13 cellular contexts compared by ENCODE assay signal in the genomic region with DNA sequence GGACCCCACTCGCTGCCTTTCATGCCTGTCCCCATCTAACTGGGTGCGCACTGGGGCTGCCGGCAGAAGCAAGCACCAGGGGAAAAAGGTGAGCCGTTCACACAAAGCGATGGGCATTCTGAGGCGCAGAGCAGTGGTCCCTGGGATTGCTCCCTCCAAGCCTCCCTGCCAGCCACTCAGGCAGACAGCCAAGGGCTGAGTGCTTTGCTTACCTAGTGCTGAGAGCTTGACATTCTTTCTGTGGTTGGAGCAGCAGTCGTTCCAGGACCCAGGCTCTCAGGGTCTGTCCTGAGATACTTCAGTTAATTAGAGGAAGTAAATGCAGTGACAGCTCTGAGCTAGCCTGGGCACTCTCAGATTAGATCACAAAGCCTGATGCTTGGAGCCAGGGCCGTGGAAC. TPM values are rescaled to one million over a fixed set of nuclear protein-coding genes. Genes with fewer than 3 reads are reported as not detected.
DNase-seq lines count a peak whose midpoint lies in the region; ATAC-seq and TF ChIP-seq lines count a peak whose summit lies in the region.
"Had no signal": no experiment of that assay in that cellular context is flagged by ENCODE, and none has a peak within 500 bp of the region (broad histone marks: within the 10 kb centered on the region; RNA-seq: fewer than 3 reads in every experiment).

No MANE protein-coding gene starts in this region.

- no peaks in the 10 kb centered on the region for H3K79me2 ChIP-seq in osteoblast (ENCODE audit: insufficient read depth, low read length)

- H3K27ac ChIP-seq in osteoblast (ENCODE audit: low read depth, low read length): peak overlapping the region; percentile 46
- no peak overlapping the region for H3K27ac ChIP-seq in dorsolateral prefrontal cortex

- no peaks in the 10 kb centered on the region for H3K36me3 ChIP-seq in osteoblast (ENCODE audit: insufficient read depth, low read length)

- POLR2A ChIA-PET in WTC11 (lab: Charles Lee): no interaction called here

- H3K9me3 Mint-ChIP-seq in WTC11: no peaks in the 10 kb centered on the region
- H3K9me3 Mint-ChIP-seq: activated CD4-positive, alpha-beta memory T cell treated with anti-CD3 and anti-CD28 coated beads for 36 hours had no signal

- CTCF ChIA-PET in WTC11 (lab: Charles Lee): interaction anchor here (2.7 to 3.3 kb wide), 2 partner anchors 11 to 23 kb away, joined by 8 to 17 read pairs; no protein-coding TSS in a partner anchor

- H2AFZ ChIP-seq in osteoblast (ENCODE audit: low read length): no peak overlapping the region

- TF ChIP-seq CTCF in WTC11 (IDR thresholded peaks at IDR 0.05) (no peak), osteoblast (IDR thresholded peaks at IDR 0.05; ENCODE audit: extremely low read depth, low read depth, low read length) (no peak), dorsolateral prefrontal cortex (IDR thresholded peaks at IDR 0.05 in 54 of 56, conservative IDR thresholded peaks at IDR 0.05 in 2 of 56; ENCODE audit: low read depth in 1 of 56, partially characterized antibody in 56 of 56) (no peak)

- H3K27me3 Mint-ChIP-seq in WTC11 (ENCODE audit: low read depth): peaks cover 27% of the 10 kb centered on the region

- intact Hi-C loops in dorsolateral prefrontal cortex (cut with DNase I): no loop called here

- H3K4me3 Mint-ChIP-seq in WTC11: no peak overlapping the region
- H3K4me3 Mint-ChIP-seq: activated CD4-positive, alpha-beta memory T cell treated with anti-CD3 and anti-CD28 coated beads for 36 hours; CD14-positive monocyte had no signal

- no peak overlapping the region for H3K27ac Mint-ChIP-seq in WTC11
- H3K27ac Mint-ChIP-seq: activated CD4-positive, alpha-beta memory T cell treated with anti-CD3 and anti-CD28 coated beads for 36 hours; CD14-positive monocyte; progenitor cell of endocrine pancreas had no signal

- H3K4me3 ChIP-seq in osteoblast (ENCODE audit: insufficient read depth, low read length): no peak overlapping the region
- no peak overlapping the region for H3K4me3 ChIP-seq in dorsolateral prefrontal cortex

- H3K9me3 ChIP-seq in osteoblast (ENCODE audit: low read depth, low read length): no peaks in the 10 kb centered on the region

- H3K4me1 Mint-ChIP-seq in WTC11: peaks cover 13% of the 10 kb centered on the region

- no peak overlapping the region for H3K4me2 ChIP-seq in osteoblast (ENCODE audit: insufficient read depth, low read length)

- peak; percentile 9; the same call in 1 of the 2 replicates for ATAC-seq in WTC11
- ATAC-seq in GM18870 (IDR thresholded peaks at IDR 0.05; ENCODE audit: unreplicated experiment): no peak

- peaks cover 42% of the 10 kb centered on the region for H3K4me1 ChIP-seq in osteoblast (ENCODE audit: insufficient read depth, low read length)

- H3K27me3 ChIP-seq in osteoblast (ENCODE audit: insufficient read depth, low read length): peaks cover 11% of the 10 kb centered on the region
- peaks cover 0 to 12% (median 0%) of the 10 kb centered on the region in 45 donors for H3K27me3 ChIP-seq in dorsolateral prefrontal cortex

- peak; percentile 81 for DNase-seq in H4 (ENCODE audit: low spot score)
- peak; percentile 68 for DNase-seq in NCI-H2107 treated with DMSO at 0.1 percent for 48 hours (lab: John Stamatoyannopoulos, UW; ENCODE audit: unreplicated experiment)
- DNase-seq in WTC11 (ENCODE audit: low spot score): no peak
- peak; percentile 38 for DNase-seq in osteoblast (ENCODE audit: insufficient read length, low spot score, missing footprints)
- no peak for DNase-seq in dorsolateral prefrontal cortex
- DNase-seq in activated naive CD4-positive, alpha-beta T cell treated with anti-CD3 and anti-CD28 coated beads, Interleukin-2, amount 50 U/mL, for 16 hours: no peak
- DNase-seq: activated CD4-positive, alpha-beta memory T cell treated with anti-CD3 and anti-CD28 coated beads for 36 hours; activated gamma-delta T cell; erythroblast; NCI-H1048 had no signal

- no peaks in the 10 kb centered on the region for H4K20me1 ChIP-seq in osteoblast (ENCODE audit: insufficient read depth, low read length)

- H3K36me3 Mint-ChIP-seq in WTC11: no peaks in the 10 kb centered on the region
- H3K36me3 Mint-ChIP-seq: activated CD4-positive, alpha-beta memory T cell treated with anti-CD3 and anti-CD28 coated beads for 36 hours; CD14-positive monocyte had no signal

TF ChIP-seq in WTC11, 78 proteins besides CTCF, POLR2A, EP300 and RAD21 (continues in another document):
- TF ChIP-seq ZNF317 (CRISPR knock-in tag; IDR thresholded peaks at IDR 0.05; ENCODE audit: borderline replicate concordance, low read depth) (no peak), TEAD4 (CRISPR knock-in tag; IDR thresholded peaks at IDR 0.05) (no peak), ZNF425 (CRISPR knock-in tag; conservative IDR thresholded peaks at IDR 0.05) (no peak), MYBL2 (CRISPR knock-in tag; IDR thresholded peaks at IDR 0.05) (no peak), NR1H2 (CRISPR knock-in tag; IDR thresholded peaks at IDR 0.05) (no peak), NFYB (CRISPR knock-in tag; conservative IDR thresholded peaks at IDR 0.05; ENCODE audit: low read depth) (no peak), ATF6 (CRISPR knock-in tag; IDR thresholded peaks at IDR 0.05) (no peak)
- TF ChIP-seq, protein P1, sequence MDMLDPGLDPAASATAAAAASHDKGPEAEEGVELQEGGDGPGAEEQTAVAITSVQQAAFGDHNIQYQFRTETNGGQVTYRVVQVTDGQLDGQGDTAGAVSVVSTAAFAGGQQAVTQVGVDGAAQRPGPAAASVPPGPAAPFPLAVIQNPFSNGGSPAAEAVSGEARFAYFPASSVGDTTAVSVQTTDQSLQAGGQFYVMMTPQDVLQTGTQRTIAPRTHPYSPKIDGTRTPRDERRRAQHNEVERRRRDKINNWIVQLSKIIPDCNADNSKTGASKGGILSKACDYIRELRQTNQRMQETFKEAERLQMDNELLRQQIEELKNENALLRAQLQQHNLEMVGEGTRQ (CRISPR knock-in tag; IDR thresholded peaks at IDR 0.05): no peak
- TF ChIP-seq, protein P2, sequence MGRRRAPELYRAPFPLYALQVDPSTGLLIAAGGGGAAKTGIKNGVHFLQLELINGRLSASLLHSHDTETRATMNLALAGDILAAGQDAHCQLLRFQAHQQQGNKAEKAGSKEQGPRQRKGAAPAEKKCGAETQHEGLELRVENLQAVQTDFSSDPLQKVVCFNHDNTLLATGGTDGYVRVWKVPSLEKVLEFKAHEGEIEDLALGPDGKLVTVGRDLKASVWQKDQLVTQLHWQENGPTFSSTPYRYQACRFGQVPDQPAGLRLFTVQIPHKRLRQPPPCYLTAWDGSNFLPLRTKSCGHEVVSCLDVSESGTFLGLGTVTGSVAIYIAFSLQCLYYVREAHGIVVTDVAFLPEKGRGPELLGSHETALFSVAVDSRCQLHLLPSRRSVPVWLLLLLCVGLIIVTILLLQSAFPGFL (CRISPR knock-in tag; IDR thresholded peaks at IDR 0.05; ENCODE audit: borderline replicate concordance): no peak
- TF ChIP-seq, protein P3, sequence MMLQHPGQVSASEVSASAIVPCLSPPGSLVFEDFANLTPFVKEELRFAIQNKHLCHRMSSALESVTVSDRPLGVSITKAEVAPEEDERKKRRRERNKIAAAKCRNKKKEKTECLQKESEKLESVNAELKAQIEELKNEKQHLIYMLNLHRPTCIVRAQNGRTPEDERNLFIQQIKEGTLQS (CRISPR knock-in tag; conservative IDR thresholded peaks at IDR 0.05): no peak

RNA-seq across cellular contexts. Expression of gene ESYT3, which starts 5.7 kb away (rescaled TPM):
- total RNA-seq in H4 (2014; rRNA removed; shearing (Covaris generic)): 0.02 and 0.17 TPM in 2 replicates
- total RNA-seq in WTC11 (2021) (4.4 to 6.4 TPM (median 5.7 TPM) in 3 replicates), osteoblast (0.59 and 0.72 TPM in 2 replicates), dorsolateral prefrontal cortex (10 to 100 TPM in 119 of 120 experiments, 1 to 10 TPM in 1; 9.6 to 48.4 (median 21.3) TPM)

Comparison
In these comparisons a context has a peak if more than half of its experiments do, and no peak if none do; other contexts are left out.
1. DNase-seq: peak in H4 (single experiment), NCI-H2107 treated with DMSO at 0.1 percent for 48 hours (single experiment) and osteoblast (single experiment); none in WTC11 (single experiment), dorsolateral prefrontal cortex (0 of 10) and activated naive CD4-positive, alpha-beta T cell treated with anti-CD3 and anti-CD28 coated beads, Interleukin-2, amount 50 U/mL, for 16 hours (single experiment).